2 cellular contexts compared by ENCODE assay signal in the genomic region with DNA sequence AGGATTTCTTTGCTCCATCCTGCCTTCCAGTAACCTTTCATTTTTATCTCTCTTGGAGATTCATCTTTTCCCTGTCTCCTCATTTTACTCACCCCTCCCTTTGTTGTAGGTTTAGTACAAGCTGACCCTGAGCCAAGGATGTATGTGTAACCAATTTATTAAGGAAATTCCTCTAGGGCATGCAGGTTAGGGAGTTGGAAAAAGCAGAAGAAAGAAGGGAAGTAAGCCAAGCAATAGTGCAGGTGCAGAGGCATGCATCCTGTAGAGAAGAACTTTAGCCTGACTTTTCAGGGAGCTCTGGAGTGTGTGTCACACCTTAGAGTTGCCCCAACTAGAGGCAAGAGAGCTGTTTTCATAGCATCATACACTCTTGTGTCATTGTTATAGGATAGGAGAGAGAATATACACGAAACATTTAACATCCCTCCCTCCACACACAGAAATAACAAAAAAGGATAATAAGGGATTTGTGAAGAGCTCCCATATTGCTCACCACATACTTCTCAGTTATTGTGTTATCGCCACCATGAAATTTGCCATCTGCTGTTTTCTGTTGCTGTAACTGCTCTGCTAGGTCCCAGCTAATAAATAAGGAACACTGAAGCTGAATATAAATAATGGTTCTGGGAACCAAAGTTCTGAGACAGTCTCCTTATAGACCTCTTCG.
TF ChIP-seq lines count a peak whose summit lies in the region.

No MANE protein-coding gene starts in this region.

TF ChIP-seq in A549, 52 proteins besides CTCF, POLR2A, EP300 and RAD21 (continued from another document):
- TF ChIP-seq, protein P1, sequence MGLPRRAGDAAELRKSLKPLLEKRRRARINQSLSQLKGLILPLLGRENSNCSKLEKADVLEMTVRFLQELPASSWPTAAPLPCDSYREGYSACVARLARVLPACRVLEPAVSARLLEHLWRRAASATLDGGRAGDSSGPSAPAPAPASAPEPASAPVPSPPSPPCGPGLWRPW (IDR thresholded peaks at IDR 0.05): no peak
- no peak for TF ChIP-seq ZNF302 (CRISPR knock-in tag; IDR thresholded peaks at IDR 0.05)
- no peak for TF ChIP-seq FOSB (CRISPR knock-in tag; IDR thresholded peaks at IDR 0.05)
- TF ChIP-seq CBX8 (IDR thresholded peaks at IDR 0.05): no peak
- TF ChIP-seq KDM1A (IDR thresholded peaks at IDR 0.05; ENCODE audit: low read depth): no peak
- TF ChIP-seq FOXS1 (CRISPR knock-in tag; IDR thresholded peaks at IDR 0.05): no peak
- no peak for TF ChIP-seq CHD2 (IDR thresholded peaks at IDR 0.05; ENCODE audit: low read length, partially characterized antibody)
- TF ChIP-seq RFX5 (IDR thresholded peaks at IDR 0.05): no peak
TF ChIP-seq in A549: peak in this region for 0.

TF ChIP-seq in endothelial cell of umbilical vein, 7 proteins besides CTCF, POLR2A, EP300 and RAD21 (continued from another document):
- TF ChIP-seq, protein P2, sequence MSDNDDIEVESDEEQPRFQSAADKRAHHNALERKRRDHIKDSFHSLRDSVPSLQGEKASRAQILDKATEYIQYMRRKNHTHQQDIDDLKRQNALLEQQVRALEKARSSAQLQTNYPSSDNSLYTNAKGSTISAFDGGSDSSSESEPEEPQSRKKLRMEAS (IDR thresholded peaks at IDR 0.05; ENCODE audit: insufficient read depth, insufficient read length): no peak
- TF ChIP-seq GATA2 (IDR thresholded peaks at IDR 0.05; ENCODE audit: insufficient read depth, insufficient read length, low read depth, low read length) (no peak), MYC (IDR thresholded peaks at IDR 0.05; ENCODE audit: low read depth, low read length) (no peak)
TF ChIP-seq in endothelial cell of umbilical vein: peak in this region for 0.
